Comparison of ENCODE assay signal across 8 cellular contexts in the genomic region with DNA sequence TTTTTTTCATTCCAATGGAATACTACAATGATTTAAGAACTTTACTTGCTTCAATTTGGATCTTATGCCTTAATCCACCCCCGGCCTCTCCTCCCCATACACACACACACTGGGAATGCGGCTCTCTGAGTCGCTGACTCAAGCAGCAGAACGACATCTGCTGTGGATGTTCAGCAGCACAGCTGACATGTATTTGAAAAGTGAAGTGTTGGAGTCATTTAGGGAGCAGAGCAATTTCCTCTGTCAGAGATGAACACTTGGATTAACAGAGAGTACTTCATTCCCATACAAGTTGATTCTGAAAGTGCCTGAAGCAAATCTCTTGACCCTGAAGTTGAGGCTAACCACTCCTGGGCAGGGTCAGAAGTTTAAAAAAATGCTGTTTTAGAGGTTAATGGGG. TPM values are rescaled to one million over a fixed set of nuclear protein-coding genes. Genes with fewer than 3 reads are reported as not detected.
A peak's percentile ranks its signal among the peaks of the same experiment; 100 is the strongest.
DNase-seq lines count a peak whose midpoint lies in the region; ATAC-seq and TF ChIP-seq lines count a peak whose summit lies in the region.

No MANE protein-coding gene starts in this region.

- H3K27ac Mint-ChIP-seq in osteocyte (ENCODE audit: unreplicated experiment): peak overlapping the region; percentile 79
- no peak overlapping the region for H3K27ac Mint-ChIP-seq in effector memory CD8-positive, alpha-beta T cell

- no peaks in the 10 kb centered on the region for H3K27me3 Mint-ChIP-seq in osteocyte (ENCODE audit: unreplicated experiment)
- peaks cover 58 to 74% of the 10 kb centered on the region in 2 donors for H3K27me3 Mint-ChIP-seq in effector memory CD8-positive, alpha-beta T cell

- ATAC-seq in effector memory CD8-positive, alpha-beta T cell (replicated peaks): no peak

- H3K36me3 Mint-ChIP-seq in osteocyte (ENCODE audit: unreplicated experiment): no peaks in the 10 kb centered on the region
- H3K36me3 Mint-ChIP-seq in effector memory CD8-positive, alpha-beta T cell (ENCODE audit: insufficient read depth): no peaks in the 10 kb centered on the region

- peak; percentile 84 for DNase-seq in DMS53 (lab: John Stamatoyannopoulos, UW)
- peak; percentile 58 for DNase-seq in RKO (ENCODE audit: low spot score)
- peak; percentile 86 for DNase-seq in fibroblast of villous mesenchyme (ENCODE audit: low read depth)
- DNase-seq in osteocyte (ENCODE audit: extremely low spot score, unreplicated experiment): no peak
- DNase-seq in effector memory CD8-positive, alpha-beta T cell: no peak
- DNase-seq in NOMO-1 treated with dmso at 0.1 percent for 144 hours (lab: John Stamatoyannopoulos, UW; ENCODE audit: unreplicated experiment): no peak
- no peak for DNase-seq in activated T-cell treated with anti-CD3 and anti-CD28 coated beads, Interleukin-2, amount 50 U/mL, for 1 hour
- no peak for DNase-seq in NCI-H1436 treated with DMSO at 0.1 percent for 48 hours (lab: John Stamatoyannopoulos, UW)

- no peaks in the 10 kb centered on the region for H3K9me3 Mint-ChIP-seq in osteocyte (ENCODE audit: unreplicated experiment)
- H3K9me3 Mint-ChIP-seq in effector memory CD8-positive, alpha-beta T cell: no peaks in the 10 kb centered on the region

- H3K4me3 ChIP-seq in fibroblast of villous mesenchyme (ENCODE audit: low read depth, low read length): no peak overlapping the region

- H3K4me3 Mint-ChIP-seq in osteocyte (ENCODE audit: unreplicated experiment): peak overlapping the region; percentile 3
- no peak overlapping the region for H3K4me3 Mint-ChIP-seq in effector memory CD8-positive, alpha-beta T cell

- TF ChIP-seq CTCF in fibroblast of villous mesenchyme (IDR thresholded peaks at IDR 0.05; ENCODE audit: insufficient read depth, low read depth, low read length) (peak; percentile 50), osteocyte (IDR thresholded peaks at IDR 0.05) (peak; percentile 60)

- peaks cover 42% of the 10 kb centered on the region for H3K4me1 Mint-ChIP-seq in osteocyte (ENCODE audit: unreplicated experiment)
- peaks cover 14 to 16% of the 10 kb centered on the region in 2 donors for H3K4me1 Mint-ChIP-seq in effector memory CD8-positive, alpha-beta T cell (ENCODE audit: low read depth in 2 of 2)

RNA-seq across cellular contexts. Expression of a gene that starts 27.9 kb away (rescaled TPM):
- total RNA-seq in fibroblast of villous mesenchyme: 197 and 481 TPM in 2 replicates
- total RNA-seq in osteocyte: 209 and 220 TPM in 2 replicates

Comparison
In these comparisons a context has a peak if more than half of its experiments do, and no peak if none do; other contexts are left out.
1. DNase-seq: peak in DMS53 (single experiment), RKO (single experiment) and fibroblast of villous mesenchyme (single experiment); none in osteocyte (single experiment), effector memory CD8-positive, alpha-beta T cell (0 of 3), NOMO-1 treated with dmso at 0.1 percent for 144 hours (single experiment), activated T-cell treated with anti-CD3 and anti-CD28 coated beads, Interleukin-2, amount 50 U/mL, for 1 hour (single experiment) and NCI-H1436 treated with DMSO at 0.1 percent for 48 hours (single experiment).